In the genomic region with DNA sequence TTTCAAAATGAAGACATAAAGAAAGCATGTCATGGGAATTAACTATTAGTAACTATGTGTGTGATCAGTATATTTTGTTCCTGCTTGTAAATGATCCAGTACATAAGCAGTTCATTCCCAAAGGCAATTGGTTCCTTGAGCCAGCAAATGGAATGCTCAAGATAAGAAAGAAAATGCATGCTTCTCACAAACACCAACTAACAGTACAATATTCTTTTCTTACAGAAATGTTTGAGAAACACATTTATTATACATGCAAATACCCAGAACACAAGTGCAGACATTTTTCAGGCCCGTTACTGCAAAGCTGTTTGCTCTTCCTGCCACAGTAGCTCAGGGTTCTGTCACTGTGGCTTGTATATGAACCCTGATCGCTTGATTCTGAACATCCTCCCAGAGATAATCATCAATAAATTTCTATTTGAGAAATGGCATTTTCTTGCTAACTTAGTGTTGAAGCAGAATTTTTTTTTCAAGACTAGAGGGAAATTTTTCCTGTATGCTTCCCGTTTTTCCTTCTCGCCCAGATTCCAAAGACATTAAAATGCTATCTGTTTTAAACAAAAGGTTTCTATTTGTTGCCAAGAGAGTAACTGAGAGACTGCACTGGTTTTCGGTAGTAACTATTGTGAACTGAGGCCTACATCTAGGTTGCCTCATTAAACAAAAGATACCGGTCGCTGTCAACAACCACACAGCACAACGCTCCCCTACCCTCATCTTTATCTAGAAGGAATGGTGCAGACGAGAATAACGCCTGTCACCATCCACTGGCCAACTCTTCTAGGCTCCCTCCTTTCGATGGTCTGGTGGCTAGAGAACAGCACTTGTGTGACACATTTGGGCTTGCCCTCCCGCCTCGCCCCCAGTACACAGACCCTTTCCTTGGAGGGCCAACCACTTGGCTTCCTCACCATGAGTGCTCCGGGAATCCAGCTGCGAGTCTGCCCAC, we compare ENCODE assay signal across 8 cellular contexts. TPM values are rescaled to one million over a fixed set of nuclear protein-coding genes. Genes with fewer than 3 reads are reported as not detected.
DNase-seq lines count a peak whose midpoint lies in the region; TF ChIP-seq lines count a peak whose summit lies in the region.

No MANE protein-coding gene starts in this region.

- H3K9me3 ChIP-seq in cardiac muscle cell (ENCODE audit: low read depth) (no peaks in the 10 kb centered on the region), parathyroid adenoma (ENCODE audit: control insufficient read depth, low read length) (no peaks in the 10 kb centered on the region)

- no peaks in the 10 kb centered on the region for H3K36me3 ChIP-seq in cardiac muscle cell
- no peaks in the 10 kb centered on the region for H3K36me3 ChIP-seq in parathyroid adenoma (ENCODE audit: control insufficient read depth, insufficient read depth, low read length)

- H3K27ac ChIP-seq in cardiac muscle cell (peak overlapping the region; percentile 97), parathyroid adenoma (peak overlapping the region; percentile 78)

- H2AFZ ChIP-seq in parathyroid adenoma: peak overlapping the region; percentile 81

- H3K79me2 ChIP-seq in parathyroid adenoma: peaks cover 8% of the 10 kb centered on the region

- no peak overlapping the region for H3K9ac ChIP-seq in parathyroid adenoma

- H3K27me3 ChIP-seq in cardiac muscle cell: no peaks in the 10 kb centered on the region
- H3K27me3 ChIP-seq in parathyroid adenoma (ENCODE audit: control insufficient read depth, insufficient read depth, low read length): no peaks in the 10 kb centered on the region

- H3K4me2 ChIP-seq in parathyroid adenoma (ENCODE audit: low read length): peak overlapping the region; percentile 86

- H3K4me3 ChIP-seq in cardiac muscle cell: peak overlapping the region; percentile 83
- peak overlapping the region; percentile 64 for H3K4me3 ChIP-seq in parathyroid adenoma (ENCODE audit: low read depth, low read length)

- TF ChIP-seq CTCF in cardiac muscle cell (IDR thresholded peaks at IDR 0.05; ENCODE audit: low read depth, low read length) (no peak), parathyroid adenoma (IDR thresholded peaks at IDR 0.05) (no peak)

- DNase-seq in GM03348 (ENCODE audit: low spot score) (peak; percentile 11), MV-4-11 (lab: John Stamatoyannopoulos, UW) (peak; percentile 67), cardiac muscle cell (ENCODE audit: low read depth in 1 of 2, low spot score in 1 of 2) (peak; percentile 42 to 50), kidney glomerular epithelial cell (lab: John Stamatoyannopoulos, UW) (no peak)
- peak; percentile 16 for DNase-seq in activated naive CD4-positive, alpha-beta T cell treated with anti-CD3 and anti-CD28 coated beads, Interleukin-2, amount 50 U/mL, for 16 hours
- DNase-seq in activated effector memory CD4-positive, alpha-beta T cell treated with Interleukin-2 at 50 U/mL for 16 hours: no peak
- no peak for DNase-seq in activated effector memory CD4-positive, alpha-beta T cell treated with anti-CD3 and anti-CD28 coated beads, Interleukin-2, amount 50 U/mL, for 16 hours

- H3K4me1 ChIP-seq in cardiac muscle cell (ENCODE audit: low read depth) (peaks cover 26% of the 10 kb centered on the region), parathyroid adenoma (peaks cover 4% of the 10 kb centered on the region)

RNA-seq across cellular contexts. Expression of a gene that starts 1.7 kb away (rescaled TPM):
- total RNA-seq in cardiac muscle cell: 28.4 and 32.8 TPM in 2 replicates
- 21.1 and 32.4 TPM in 2 replicates for polyA plus RNA-seq in cardiac muscle cell

Comparison
In these comparisons a context has a peak if more than half of its experiments do, and no peak if none do; other contexts are left out.
1. DNase-seq: peak in GM03348 (single experiment), MV-4-11 (single experiment), activated naive CD4-positive, alpha-beta T cell treated with anti-CD3 and anti-CD28 coated beads, Interleukin-2, amount 50 U/mL, for 16 hours (single experiment) and cardiac muscle cell (2 of 2); none in activated effector memory CD4-positive, alpha-beta T cell treated with Interleukin-2 at 50 U/mL for 16 hours (single experiment), activated effector memory CD4-positive, alpha-beta T cell treated with anti-CD3 and anti-CD28 coated beads, Interleukin-2, amount 50 U/mL, for 16 hours (single experiment) and kidney glomerular epithelial cell (single experiment).